1 cellular context compared by ENCODE assay signal in the genomic region with DNA sequence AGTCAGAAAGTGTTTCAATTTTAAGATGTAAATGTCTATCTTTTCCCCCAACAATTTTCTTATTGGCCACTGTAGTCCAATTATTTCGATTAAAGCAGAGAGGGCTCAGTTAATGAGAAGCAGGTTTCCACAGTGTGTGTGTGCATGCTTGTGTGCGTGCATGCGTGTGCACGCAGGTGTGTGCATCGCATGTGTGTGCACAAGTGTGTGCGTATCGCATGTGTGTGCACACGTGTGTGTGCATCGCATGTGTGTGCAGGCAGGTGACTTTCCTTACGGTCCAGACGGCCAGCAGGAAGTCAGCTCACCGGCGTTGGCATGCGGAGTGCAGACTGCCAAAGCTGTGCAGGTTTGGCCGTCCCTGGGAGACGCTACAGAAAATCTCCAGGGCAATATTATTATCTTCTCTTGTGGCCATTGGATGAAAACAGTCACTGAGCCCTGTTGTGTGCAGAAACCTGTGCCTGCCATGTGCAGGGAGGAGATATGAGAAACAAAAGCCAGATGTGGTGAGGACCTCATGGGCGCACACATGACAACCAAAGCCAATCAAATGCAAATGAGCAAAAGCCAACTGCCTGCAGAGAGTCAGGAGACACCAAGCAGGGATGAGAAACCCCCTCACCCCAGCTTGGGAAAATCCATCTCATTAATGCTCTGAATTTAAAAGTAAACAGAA.
TF ChIP-seq lines count a peak whose summit lies in the region.

No MANE protein-coding gene starts in this region.

TF ChIP-seq in SK-N-SH treated with all-trans-retinoic acid at 6 μM for 48 hours, 23 proteins besides CTCF, POLR2A, EP300 and RAD21 (continued from another document):
- TF ChIP-seq ZC3H10 (CRISPR knock-in tag; IDR thresholded peaks at IDR 0.05) (no peak), CSDC2 (CRISPR knock-in tag; IDR thresholded peaks at IDR 0.05) (no peak), SNAI2 (CRISPR knock-in tag; IDR thresholded peaks at IDR 0.05) (no peak), GLIS3 (CRISPR knock-in tag; IDR thresholded peaks at IDR 0.05) (no peak), ARNTL (CRISPR knock-in tag; IDR thresholded peaks at IDR 0.05; ENCODE audit: borderline replicate concordance, low read depth) (no peak), ZNF8 (CRISPR knock-in tag; IDR thresholded peaks at IDR 0.05) (no peak), ZNF565 (CRISPR knock-in tag; conservative IDR thresholded peaks at IDR 0.05; ENCODE audit: low read depth) (no peak)
- TF ChIP-seq, protein P1, sequence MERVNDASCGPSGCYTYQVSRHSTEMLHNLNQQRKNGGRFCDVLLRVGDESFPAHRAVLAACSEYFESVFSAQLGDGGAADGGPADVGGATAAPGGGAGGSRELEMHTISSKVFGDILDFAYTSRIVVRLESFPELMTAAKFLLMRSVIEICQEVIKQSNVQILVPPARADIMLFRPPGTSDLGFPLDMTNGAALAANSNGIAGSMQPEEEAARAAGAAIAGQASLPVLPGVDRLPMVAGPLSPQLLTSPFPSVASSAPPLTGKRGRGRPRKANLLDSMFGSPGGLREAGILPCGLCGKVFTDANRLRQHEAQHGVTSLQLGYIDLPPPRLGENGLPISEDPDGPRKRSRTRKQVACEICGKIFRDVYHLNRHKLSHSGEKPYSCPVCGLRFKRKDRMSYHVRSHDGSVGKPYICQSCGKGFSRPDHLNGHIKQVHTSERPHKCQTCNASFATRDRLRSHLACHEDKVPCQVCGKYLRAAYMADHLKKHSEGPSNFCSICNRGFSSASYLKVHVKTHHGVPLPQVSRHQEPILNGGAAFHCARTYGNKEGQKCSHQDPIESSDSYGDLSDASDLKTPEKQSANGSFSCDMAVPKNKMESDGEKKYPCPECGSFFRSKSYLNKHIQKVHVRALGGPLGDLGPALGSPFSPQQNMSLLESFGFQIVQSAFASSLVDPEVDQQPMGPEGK (CRISPR knock-in tag; IDR thresholded peaks at IDR 0.05; ENCODE audit: borderline replicate concordance) = no peak
TF ChIP-seq in SK-N-SH treated with all-trans-retinoic acid at 6 μM for 48 hours: peak in this region for 0.
